18 cellular contexts compared by ENCODE assay signal in the genomic region with DNA sequence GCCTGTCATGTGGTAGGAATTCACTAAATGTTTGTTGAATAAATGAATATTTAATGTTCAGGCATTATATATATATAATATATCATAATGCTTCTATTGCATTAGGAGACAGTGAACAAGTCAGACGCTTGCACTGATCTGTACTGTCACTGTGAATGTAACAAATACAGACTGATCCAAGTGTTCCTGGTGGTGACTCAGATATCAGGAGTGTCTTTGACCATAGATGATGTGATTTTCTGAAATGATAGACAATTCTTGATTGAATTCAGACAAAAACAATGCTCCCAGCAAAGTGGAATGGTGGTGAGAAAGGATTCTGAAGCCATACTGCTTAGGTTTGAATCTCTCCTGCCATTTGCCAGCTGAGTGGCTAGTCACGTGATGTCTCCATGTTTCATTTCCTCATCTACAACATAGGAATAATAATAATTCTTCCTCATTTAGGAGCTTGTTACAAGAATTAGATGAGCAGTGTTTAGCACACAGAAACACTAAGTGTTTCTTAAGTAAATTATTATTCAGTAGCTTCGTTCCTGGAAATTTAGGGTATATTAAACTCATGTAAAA.
"Had no signal": no experiment of that assay in that cellular context is flagged by ENCODE, and none has a peak within 500 bp of the region (broad histone marks: within the 10 kb centered on the region; RNA-seq: fewer than 3 reads in every experiment).

No MANE protein-coding gene starts in this region.

- H3K27me3 ChIP-seq: adrenal gland, esophagus squamous epithelium, heart right ventricle, upper lobe of left lung had no signal

- H3K27ac ChIP-seq: adrenal gland, esophagus squamous epithelium, lower lobe of right lung, prostate gland, upper lobe of left lung had no signal

- H3K27ac Mint-ChIP-seq: activated CD4-positive, alpha-beta memory T cell treated with anti-CD3 and anti-CD28 coated beads for 36 hours; activated CD4-positive, alpha-beta T cell treated with anti-CD3 and anti-CD28 coated beads for 36 hours; activated CD8-positive, alpha-beta memory T cell treated with anti-CD3 and anti-CD28 coated beads, Interleukin-2, amount 10 ng/mL, durations not matched to agents 7 days and 5 days; mesothelial cell of epicardium; stimulated activated naive CD8-positive, alpha-beta T cell treated with anti-CD3 and anti-CD28 coated beads, Interleukin-15, Interleukin-2, amounts not matched to agents 100 ng/mL and 50 ng/mL, for 24 hours had no signal

- DNase-seq: activated CD4-positive, alpha-beta memory T cell treated with anti-CD3 and anti-CD28 coated beads for 36 hours; activated CD4-positive, alpha-beta T cell treated with anti-CD3 and anti-CD28 coated beads for 36 hours; activated CD8-positive, alpha-beta memory T cell treated with anti-CD3 and anti-CD28 coated beads, Interleukin-2, amount 10 ng/mL, durations not matched to agents 7 days and 5 days; activated effector memory CD4-positive, alpha-beta T cell treated with Interleukin-2 at 50 U/mL for 16 hours; activated naive CD4-positive, alpha-beta T cell treated with anti-CD3 and anti-CD28 coated beads, Interleukin-2, amount 50 U/mL, for 16 hours; activated T-cell treated with anti-CD3 and anti-CD28 coated beads, Interleukin-2, amount 50 U/mL, for 24 hours; adrenal gland; esophagus squamous epithelium; heart right ventricle; left colon; lower lobe of right lung; right cardiac atrium; small intestine; T-helper 17 cell; upper lobe of left lung had no signal

- H3K4me3 Mint-ChIP-seq: activated CD4-positive, alpha-beta memory T cell treated with anti-CD3 and anti-CD28 coated beads for 36 hours; activated CD4-positive, alpha-beta T cell treated with anti-CD3 and anti-CD28 coated beads for 36 hours; activated CD8-positive, alpha-beta memory T cell treated with anti-CD3 and anti-CD28 coated beads, Interleukin-2, amount 10 ng/mL, durations not matched to agents 7 days and 5 days; activated T-cell treated with anti-CD3 and anti-CD28 coated beads, Interleukin-2, amount 50 U/mL, for 24 hours; mesothelial cell of epicardium; stimulated activated naive CD8-positive, alpha-beta T cell treated with anti-CD3 and anti-CD28 coated beads, Interleukin-15, Interleukin-2, amounts not matched to agents 100 ng/mL and 50 ng/mL, for 24 hours; T-helper 17 cell had no signal

- H3K9me3 ChIP-seq: adrenal gland, esophagus squamous epithelium, heart right ventricle, lower lobe of right lung, prostate gland, upper lobe of left lung had no signal

- H3K9me3 Mint-ChIP-seq: activated CD4-positive, alpha-beta memory T cell treated with anti-CD3 and anti-CD28 coated beads for 36 hours; activated T-cell treated with anti-CD3 and anti-CD28 coated beads, Interleukin-2, amount 50 U/mL, for 24 hours; stimulated activated naive CD8-positive, alpha-beta T cell treated with anti-CD3 and anti-CD28 coated beads, Interleukin-15, Interleukin-2, amounts not matched to agents 100 ng/mL and 50 ng/mL, for 24 hours had no signal

- H3K4me3 ChIP-seq: adrenal gland, esophagus squamous epithelium, heart right ventricle, lower lobe of right lung, prostate gland, upper lobe of left lung had no signal

- H3K27me3 Mint-ChIP-seq: activated CD4-positive, alpha-beta memory T cell treated with anti-CD3 and anti-CD28 coated beads for 36 hours; activated CD4-positive, alpha-beta T cell treated with anti-CD3 and anti-CD28 coated beads for 36 hours; activated CD8-positive, alpha-beta memory T cell treated with anti-CD3 and anti-CD28 coated beads, Interleukin-2, amount 10 ng/mL, durations not matched to agents 7 days and 5 days; activated T-cell treated with anti-CD3 and anti-CD28 coated beads, Interleukin-2, amount 50 U/mL, for 24 hours; stimulated activated naive CD8-positive, alpha-beta T cell treated with anti-CD3 and anti-CD28 coated beads, Interleukin-15, Interleukin-2, amounts not matched to agents 100 ng/mL and 50 ng/mL, for 24 hours; T-helper 17 cell had no signal

- ATAC-seq: activated CD4-positive, alpha-beta T cell treated with anti-CD3 and anti-CD28 coated beads for 36 hours; activated CD8-positive, alpha-beta memory T cell treated with anti-CD3 and anti-CD28 coated beads, Interleukin-2, amount 10 ng/mL, durations not matched to agents 7 days and 5 days; heart right ventricle; left colon; lower lobe of right lung; right cardiac atrium; T-helper 17 cell had no signal

- H3K36me3 ChIP-seq: adrenal gland, esophagus squamous epithelium, heart right ventricle, lower lobe of right lung, prostate gland, upper lobe of left lung had no signal

- H3K4me1 ChIP-seq: prostate gland had no signal
